ENCODE assay signal across 8 cellular contexts in genomic region chr14:22830329-22831010, GRCh38. TPM values are rescaled to one million over a fixed set of nuclear protein-coding genes. Genes with fewer than 3 reads are reported as not detected.
DNase-seq lines count a peak whose midpoint lies in the region; ATAC-seq and TF ChIP-seq lines count a peak whose summit lies in the region.

No MANE protein-coding gene starts in this region.

- no peak for DNase-seq in activated CD4-positive, alpha-beta T cell treated with anti-CD3 and anti-CD28 coated beads, Interleukin-2, amount 10 ng/mL, durations not matched to agents 7 days and 5 days
- DNase-seq in activated CD4-positive, alpha-beta T cell treated with anti-CD3 and anti-CD28 coated beads, Interleukin-2, amount 50 U/mL, for 48 hours, result no peak
- DNase-seq in kidney epithelial cell (ENCODE audit: low read depth) (no peak), tibial artery (no peak), GM13977 (ENCODE audit: low spot score) (no peak)

- H3K4me3 ChIP-seq in kidney epithelial cell (ENCODE audit: low read depth, low read length) (peak overlapping the region; percentile 89), tibial artery (peak overlapping the region; percentile 67 to 90)

- no peaks in the 10 kb centered on the region for H3K9me3 ChIP-seq in tibial artery

- peaks cover 0 to 10% (median 9%) of the 10 kb centered on the region in 4 donors for H3K4me1 ChIP-seq in tibial artery

- TF ChIP-seq CTCF in kidney epithelial cell (IDR thresholded peaks at IDR 0.05; ENCODE audit: insufficient read depth, low read length, poor library complexity, severe bottlenecking) (no peak), tibial artery (IDR thresholded peaks at IDR 0.05) (no peak), GM13977 (IDR thresholded peaks at IDR 0.05; ENCODE audit: extremely low read depth, insufficient read depth, missing control alignments) (no peak)

- peak overlapping the region; percentile 90 for H3K4me3 Mint-ChIP-seq in activated CD4-positive, alpha-beta T cell treated with anti-CD3 and anti-CD28 coated beads, Interleukin-2, amount 10 ng/mL, durations not matched to agents 7 days and 5 days
- peak overlapping the region; percentile 98 for H3K4me3 Mint-ChIP-seq in activated naive CD8-positive, alpha-beta T cell

- H3K36me3 ChIP-seq in kidney epithelial cell (ENCODE audit: control insufficient read depth, insufficient read depth, low read length), result no peaks in the 10 kb centered on the region
- H3K36me3 ChIP-seq in tibial artery, result peaks cover 11 to 21% (median 12%) of the 10 kb centered on the region in 3 donors

- intact Hi-C loops in tibial artery (cut with DNase I; ENCODE audit: low total_unique reads), result loop anchor here (10.0 kb wide), 1 partner anchor 66 kb away; the partner anchor contains the start of gene OXA1L

- H3K4me1 Mint-ChIP-seq in activated CD4-positive, alpha-beta T cell treated with anti-CD3 and anti-CD28 coated beads, Interleukin-2, amount 10 ng/mL, durations not matched to agents 7 days and 5 days, result peaks cover 32% of the 10 kb centered on the region
- H3K4me1 Mint-ChIP-seq in activated naive CD8-positive, alpha-beta T cell (ENCODE audit: low read depth), result peaks cover 24% of the 10 kb centered on the region

- H3K9me3 Mint-ChIP-seq in activated CD4-positive, alpha-beta T cell treated with anti-CD3 and anti-CD28 coated beads, Interleukin-2, amount 10 ng/mL, durations not matched to agents 7 days and 5 days, result peaks cover 2% of the 10 kb centered on the region
- H3K9me3 Mint-ChIP-seq in activated naive CD8-positive, alpha-beta T cell (ENCODE audit: low read depth), result no peaks in the 10 kb centered on the region

- CTCF ChIA-PET in activated CD4-positive, alpha-beta T cell treated with anti-CD3 and anti-CD28 coated beads, Interleukin-2, amount 10 ng/mL, durations not matched to agents 7 days and 5 days (lab: Charles Lee), result interaction anchor here (0.6 to 10.6 kb wide), 8 partner anchors 12 to 260 kb away, joined by 3 to 91 read pairs (median 4); no protein-coding TSS in a partner anchor

- H3K27ac ChIP-seq in tibial artery, result peak overlapping the region; percentile 77 to 81

- H3K27me3 ChIP-seq in kidney epithelial cell (ENCODE audit: control insufficient read depth, insufficient read depth, low read length) (no peaks in the 10 kb centered on the region), tibial artery (no peaks in the 10 kb centered on the region)

- H3K36me3 Mint-ChIP-seq in activated CD4-positive, alpha-beta T cell treated with anti-CD3 and anti-CD28 coated beads, Interleukin-2, amount 10 ng/mL, durations not matched to agents 7 days and 5 days (ENCODE audit: low read depth), result peaks cover 43% of the 10 kb centered on the region
- peaks cover 7% of the 10 kb centered on the region for H3K36me3 Mint-ChIP-seq in activated naive CD8-positive, alpha-beta T cell

- POLR2A ChIA-PET in activated CD4-positive, alpha-beta T cell treated with anti-CD3 and anti-CD28 coated beads, Interleukin-2, amount 10 ng/mL, durations not matched to agents 7 days and 5 days (lab: Charles Lee), result interaction anchor here (0.8 kb wide), 1 partner anchor 64 kb away, joined by 3 read pairs; the partner anchor contains the start of gene OXA1L

- in situ Hi-C loops in GM13977 (cut with MboI; ENCODE audit: low pct_unique_long_range_greater_than_20kb, low sequenced_read_pairs, unreplicated experiment), result no loop called here

- no peak for ATAC-seq in HG03378 (IDR thresholded peaks at IDR 0.05; ENCODE audit: unreplicated experiment)
- no peak for ATAC-seq in HG02610 (IDR thresholded peaks at IDR 0.05; ENCODE audit: unreplicated experiment)

- H3K27me3 Mint-ChIP-seq in activated CD4-positive, alpha-beta T cell treated with anti-CD3 and anti-CD28 coated beads, Interleukin-2, amount 10 ng/mL, durations not matched to agents 7 days and 5 days, result peaks cover 2% of the 10 kb centered on the region
- no peaks in the 10 kb centered on the region for H3K27me3 Mint-ChIP-seq in activated naive CD8-positive, alpha-beta T cell

- H3K27ac Mint-ChIP-seq in activated CD4-positive, alpha-beta T cell treated with anti-CD3 and anti-CD28 coated beads, Interleukin-2, amount 10 ng/mL, durations not matched to agents 7 days and 5 days, result peak overlapping the region; percentile 90
- peak overlapping the region; percentile 98 for H3K27ac Mint-ChIP-seq in activated naive CD8-positive, alpha-beta T cell

RNA-seq across cellular contexts. Expression of gene MRPL52, which starts 0.8 kb away (rescaled TPM):
- 100 to 1,000 TPM; 101 to 112 TPM for total RNA-seq in activated CD4-positive, alpha-beta T cell treated with anti-CD3 and anti-CD28 coated beads, Interleukin-2, amount 10 ng/mL, durations not matched to agents 7 days and 5 days
- 102 and 362 TPM in 2 replicates for total RNA-seq in kidney epithelial cell

RNA-seq across cellular contexts. Expression of gene MMP14, which starts 5.9 kb away (rescaled TPM):
- 1 to 10 TPM; 1.8 to 2.1 TPM for total RNA-seq in activated CD4-positive, alpha-beta T cell treated with anti-CD3 and anti-CD28 coated beads, Interleukin-2, amount 10 ng/mL, durations not matched to agents 7 days and 5 days
- 650 and 669 TPM in 2 replicates for total RNA-seq in kidney epithelial cell

RNA-seq across cellular contexts. Expression of gene SLC7A7, which starts 15.2 kb away (rescaled TPM):
- total RNA-seq in activated CD4-positive, alpha-beta T cell treated with anti-CD3 and anti-CD28 coated beads, Interleukin-2, amount 10 ng/mL, durations not matched to agents 7 days and 5 days, result under 1 TPM; 0.25 to 0.69 TPM
- 6.8 and 10.0 TPM in 2 replicates for total RNA-seq in kidney epithelial cell

RNA-seq across cellular contexts. Expression of gene LRP10, which starts 41.1 kb away (rescaled TPM):
- total RNA-seq in activated CD4-positive, alpha-beta T cell treated with anti-CD3 and anti-CD28 coated beads, Interleukin-2, amount 10 ng/mL, durations not matched to agents 7 days and 5 days, result 10 to 100 TPM; 60.0 to 63.5 TPM
- 124 and 150 TPM in 2 replicates for total RNA-seq in kidney epithelial cell

RNA-seq across cellular contexts. Expression of gene REM2, which starts 52.6 kb away (rescaled TPM):
- total RNA-seq in activated CD4-positive, alpha-beta T cell treated with anti-CD3 and anti-CD28 coated beads, Interleukin-2, amount 10 ng/mL, durations not matched to agents 7 days and 5 days, result under 1 TPM; 0.52 to 0.69 TPM
- 0.48 and 1.2 TPM in 2 replicates for total RNA-seq in kidney epithelial cell

Comparison
In these comparisons a context has a peak if more than half of its experiments do, and no peak if none do; other contexts are left out.
1. RNA of gene MMP14, which starts 5.9 kb away (total RNA-seq): 650 to 669 TPM in kidney epithelial cell; 1.8 to 2.1 TPM in activated CD4-positive, alpha-beta T cell treated with anti-CD3 and anti-CD28 coated beads, Interleukin-2, amount 10 ng/mL, durations not matched to agents 7 days and 5 days; every median in the first group is over 100 times any median in the second.